9 cellular contexts compared by ENCODE assay signal in the genomic region with DNA sequence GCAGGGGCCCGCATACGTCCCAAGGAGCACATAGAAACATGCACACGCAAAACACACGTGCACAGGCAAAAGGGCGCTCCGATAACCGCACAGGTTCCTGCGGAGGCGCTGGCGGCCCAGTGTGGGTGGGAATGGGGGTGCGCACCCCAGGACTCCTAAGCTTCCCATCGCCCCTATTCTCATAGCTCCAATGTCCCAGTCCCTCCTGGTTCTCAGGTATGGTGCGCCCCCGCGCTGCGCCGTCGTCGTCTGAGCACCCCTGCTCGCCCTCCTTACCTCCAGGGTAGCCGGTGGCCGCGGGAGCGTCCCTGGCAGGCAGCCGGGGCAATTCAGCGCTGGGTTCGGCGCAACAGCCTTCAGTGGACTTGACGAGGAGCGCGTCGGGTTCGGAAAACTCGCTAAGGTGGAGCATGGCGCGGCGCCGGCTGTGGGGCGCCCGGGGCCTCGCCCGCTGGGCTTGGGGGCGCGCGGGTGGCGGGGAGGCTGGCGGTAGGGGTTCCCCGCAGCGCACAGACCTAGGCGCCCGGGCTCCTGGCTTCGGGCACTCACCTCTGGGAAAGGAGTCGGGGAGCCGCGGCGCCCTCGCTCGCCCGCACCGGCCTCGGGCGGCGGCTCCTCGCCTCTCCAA. TPM values are rescaled to one million over a fixed set of nuclear protein-coding genes. Genes with fewer than 3 reads are reported as not detected.
A peak's percentile ranks its signal among the peaks of the same experiment; 100 is the strongest.
DNase-seq lines count a peak whose midpoint lies in the region; ATAC-seq, FAIRE-seq and TF ChIP-seq lines count a peak whose summit lies in the region.
"Had no signal": no experiment of that assay in that cellular context is flagged by ENCODE, and none has a peak within 500 bp of the region (broad histone marks: within the 10 kb centered on the region; RNA-seq: fewer than 3 reads in every experiment).

No MANE protein-coding gene starts in this region.

- H3K27ac ChIP-seq in HepG2 (ENCODE audit: extremely low read length, insufficient read depth, low read length) = no peak overlapping the region
- H3K27ac ChIP-seq in upper lobe of left lung = no peak overlapping the region

- no TSS peak for BruUV-seq in HepG2 (replicated peaks; lab: Mats Ljungman, UMichigan)

- H4K20me1 ChIP-seq in HepG2 (ENCODE audit: insufficient read depth, low read length) = peaks cover 2% of the 10 kb centered on the region; the same call in 1 of the 2 replicates

- TF ChIP-seq RAD21 in HepG2 (CRISPR knock-in tag; IDR thresholded peaks at IDR 0.05) = no peak

- no peaks in the 10 kb centered on the region for H3K36me3 ChIP-seq in adipocyte (ENCODE audit: control insufficient read depth, insufficient read depth, low read length, severe bottlenecking)
- no peaks in the 10 kb centered on the region for H3K36me3 ChIP-seq in HepG2 (replicated peaks in 1 of 2; ENCODE audit: control insufficient read depth in 1 of 2, insufficient read depth in 2 of 2, low read length in 2 of 2)
- no peaks in the 10 kb centered on the region for H3K36me3 ChIP-seq in upper lobe of left lung

- H3K4me1 ChIP-seq in adipocyte (ENCODE audit: control insufficient read depth, insufficient read depth, low read length) (peaks cover 10% of the 10 kb centered on the region), HepG2 (ENCODE audit: insufficient read depth, low read length) (peaks cover 8% of the 10 kb centered on the region; the same call in 1 of the 2 replicates), upper lobe of left lung (peaks cover 14 to 31% (median 25%) of the 10 kb centered on the region in 4 donors)

- no peak for TF ChIP-seq EP300 in HepG2 (IDR thresholded peaks at IDR 0.05; ENCODE audit: low read depth in 2 of 2, low read length in 2 of 2)
- no peak for TF ChIP-seq EP300 in HepG2 (CRISPR knock-in tag; IDR thresholded peaks at IDR 0.05; ENCODE audit: borderline replicate concordance)
- no peak for TF ChIP-seq EP300 in upper lobe of left lung (IDR thresholded peaks at IDR 0.05)

- TF ChIP-seq POLR2A in HepG2 (IDR thresholded peaks at IDR 0.05; ENCODE audit: insufficient read depth in 1 of 2, low read depth in 2 of 2, low read length in 2 of 2) (no peak), upper lobe of left lung (IDR thresholded peaks at IDR 0.05) (no peak)

- POLR2A ChIA-PET in HepG2 (lab: Yijun Ruan, JAX) = interaction anchor here (1.5 kb wide), 1 partner anchor 80 kb away, joined by 3 read pairs; no protein-coding TSS in a partner anchor

- no peaks in the 10 kb centered on the region for H3K79me2 ChIP-seq in HepG2 (ENCODE audit: insufficient read depth, low read length)

- H3K9ac ChIP-seq in adipocyte (ENCODE audit: low read length) (no peak overlapping the region), HepG2 (ENCODE audit: insufficient read depth, low read depth, low read length) (no peak overlapping the region)

- CTCF ChIA-PET in HepG2 (lab: Yijun Ruan, JAX; ENCODE audit: low intra/inter-chr PET ratio, low total read pairs) = no interaction called here

- H3K27me3 ChIP-seq in adipocyte (replicated peaks; ENCODE audit: control insufficient read depth, insufficient read depth, low read length) (peaks cover 84% of the 10 kb centered on the region), HepG2 (ENCODE audit: control insufficient read depth in 1 of 2, insufficient read depth in 2 of 2, low read length in 2 of 2) (peaks cover 9 to 63% of the 10 kb centered on the region in 2 experiments; a peak in 4 of 5 replicates), upper lobe of left lung (peaks cover 0 to 54% (median 28%) of the 10 kb centered on the region in 4 donors)

- H2AFZ ChIP-seq in HepG2 (ENCODE audit: low read length) = no peak overlapping the region

- TF ChIP-seq CTCF in HepG2 (CRISPR knock-in tag; IDR thresholded peaks at IDR 0.05) = 0 out of 2 replicates have a peak, but pooled peaks have one; percentile 18
- TF ChIP-seq CTCF in upper lobe of left lung (IDR thresholded peaks at IDR 0.05) = no peak

- peak; percentile 2 for ATAC-seq in HG03442 (IDR thresholded peaks at IDR 0.05; ENCODE audit: unreplicated experiment)
- ATAC-seq in HepG2 = peak; percentile 36
- ATAC-seq in upper lobe of left lung (ENCODE audit: low FRiP score in 2 of 2) = no peak

- in situ Hi-C loops in G401 (cut with HindIII; ENCODE audit: low sequenced_read_pairs) (loop anchor here (5.0 kb wide), 1 partner anchor 56 kb away; no protein-coding TSS in a partner anchor), HepG2 (cut with HindIII; ENCODE audit: extremely low pct_ligation_motif_present, low pct_unique_long_range_greater_than_20kb) (no loop called here)

- H3K9me3 ChIP-seq in adipocyte (ENCODE audit: control insufficient read depth, low read length) (peaks cover 3% of the 10 kb centered on the region), HepG2 (ENCODE audit: low read length) (no peaks in the 10 kb centered on the region), upper lobe of left lung (peaks cover 0 to 4% (median 2%) of the 10 kb centered on the region in 4 donors)

- FAIRE-seq in HepG2 (lab: Jason Lieb, UNC) = no peak

- H3K4me2 ChIP-seq in HepG2 (ENCODE audit: low read depth, low read length) = peak overlapping the region; percentile 86

- DNase-seq in G401 (ENCODE audit: low spot score) (peak; percentile 21), adipocyte (ENCODE audit: low read depth) (peak; percentile 18), HepG2 (ENCODE audit: low spot score) (no peak), upper lobe of left lung (peak in 1 of 2 donors; percentile 87), COLO829 (ENCODE audit: low spot score) (no peak), DMS153 treated with DMSO at 0.1 percent for 48 hours (lab: John Stamatoyannopoulos, UW; ENCODE audit: unreplicated experiment) (no peak), SK-N-DZ (ENCODE audit: low spot score) (no peak)

- H3K4me3 ChIP-seq in adipocyte (ENCODE audit: low read length) (peak overlapping the region; percentile 76), HepG2 (replicated peaks in 1 of 3; ENCODE audit: insufficient read depth in 1 of 3, low read depth in 2 of 3, low read length in 3 of 3) (peak overlapping the region; percentile 42 to 66 (median 59)), upper lobe of left lung (peak overlapping the region; percentile 3 to 59 (median 46))

- 14% methylated on average over 37 of the region's 64 CpGs for WGBS in HepG2 (ENCODE audit: low lambda C conversion rate)
- 3 to 11% methylated on average over 11 to 53 of the region's 64 CpGs for WGBS in upper lobe of left lung, 2 donors

- intact Hi-C loops in HepG2 (cut with micrococcal nuclease; ENCODE audit: unreplicated experiment) = no loop called here

RNA-seq across cellular contexts. Expression of gene EGR4, which starts 0.3 kb away (rescaled TPM):
- total RNA-seq in G401 (2014; rRNA removed; shearing (Covaris generic)) = not detected in 2 replicates
- not detected in 2 replicates for total RNA-seq in HepG2 (2016; rRNA removed; fragmentation: Illumina TruSeq; extraction: Trizol)
- total RNA-seq in HepG2 (2016; cell fraction: cytosol; rRNA removed; fragmentation: Illumina TruSeq; extraction: Trizol; ENCODE audit: low read depth) = not detected in 2 replicates
- total RNA-seq in HepG2 (2016; cell fraction: insoluble cytoplasmic fraction; rRNA removed; fragmentation: Illumina TruSeq; extraction: Trizol) = 0.06 TPM in 1 of 2 replicates, not detected in the other
- not detected in 2 replicates for total RNA-seq in HepG2 (2016; cell fraction: membrane; rRNA removed; fragmentation: Illumina TruSeq; extraction: Trizol)
- total RNA-seq in HepG2 (2016; cell fraction: nucleus; rRNA removed; fragmentation: Illumina TruSeq; extraction: Trizol) = not detected in 2 replicates
- not detected in 2 replicates for polyA plus RNA-seq in HepG2 (2011; rRNA removed)
- 0.03 TPM in 1 of 2 replicates, not detected in the other for polyA plus RNA-seq in HepG2 (2011; cell fraction: cytosol; rRNA removed)
- 0.07 TPM in 1 of 2 replicates, not detected in the other for polyA plus RNA-seq in HepG2 (2011; cell fraction: nucleus; rRNA removed)
- not detected in 2 replicates for polyA plus RNA-seq in HepG2 (2012)
- not detected in 2 replicates for polyA plus RNA-seq in HepG2 (2016; cell fraction: cytosol; fragmentation: Illumina TruSeq; extraction: Trizol; ENCODE audit: low read depth)
- not detected in 2 replicates for polyA plus RNA-seq in HepG2 (2016; cell fraction: insoluble cytoplasmic fraction; fragmentation: Illumina TruSeq; extraction: Trizol; ENCODE audit: low read depth)
- not detected in 2 replicates for polyA plus RNA-seq in HepG2 (2016; cell fraction: membrane; fragmentation: Illumina TruSeq; extraction: Trizol; ENCODE audit: low read depth)
- not detected in 2 replicates for polyA plus RNA-seq in HepG2 (2016; cell fraction: nucleus; fragmentation: Illumina TruSeq; extraction: Trizol; ENCODE audit: insufficient read depth, low read depth)
- polyA minus RNA-seq in HepG2 (2011; rRNA and poly(A)+ RNA removed; ENCODE audit: low replicate concordance) = not detected in 2 replicates
- polyA minus RNA-seq in HepG2 (2011; cell fraction: cytosol; rRNA and poly(A)+ RNA removed) = not detected in 2 replicates
- 0.25 TPM in 1 of 2 replicates, not detected in the other for polyA minus RNA-seq in HepG2 (2011; cell fraction: nucleus; rRNA and poly(A)+ RNA removed)
- total RNA-seq in upper lobe of left lung = under 1 TPM in 1 of 6 donors, not detected in 5; 0.10 TPM
- polyA plus RNA-seq in SK-N-DZ (2014; cell fraction: cytosol; rRNA removed) = not detected in 2 replicates
- polyA plus RNA-seq in SK-N-DZ (2014; cell fraction: nucleus; rRNA removed) = not detected in 2 replicates
- total RNA-seq: HT1080 had no signal

RNA-seq across cellular contexts. Expression of gene FBXO41, which starts 8.7 kb away (rescaled TPM):
- total RNA-seq in G401 (2014; rRNA removed; shearing (Covaris generic)) = 3.6 and 11.1 TPM in 2 replicates
- total RNA-seq in HepG2 (2016; rRNA removed; fragmentation: Illumina TruSeq; extraction: Trizol) (3.0 and 4.2 TPM in 2 replicates), upper lobe of left lung (1 to 10 TPM; 1.5 to 9.4 (median 3.9) TPM)
- 1.2 TPM in 2 replicates for total RNA-seq in HepG2 (2016; cell fraction: cytosol; rRNA removed; fragmentation: Illumina TruSeq; extraction: Trizol; ENCODE audit: low read depth)
- 2.7 and 3.8 TPM in 2 replicates for total RNA-seq in HepG2 (2016; cell fraction: insoluble cytoplasmic fraction; rRNA removed; fragmentation: Illumina TruSeq; extraction: Trizol)
- 2.4 and 2.5 TPM in 2 replicates for total RNA-seq in HepG2 (2016; cell fraction: membrane; rRNA removed; fragmentation: Illumina TruSeq; extraction: Trizol)
- total RNA-seq in HepG2 (2016; cell fraction: nucleus; rRNA removed; fragmentation: Illumina TruSeq; extraction: Trizol) = 6.0 and 6.4 TPM in 2 replicates
- 10.3 and 11.1 TPM in 2 replicates for polyA plus RNA-seq in HepG2 (2011; rRNA removed)
- 5.7 and 7.4 TPM in 2 replicates for polyA plus RNA-seq in HepG2 (2011; cell fraction: cytosol; rRNA removed)
- polyA plus RNA-seq in HepG2 (2011; cell fraction: nucleus; rRNA removed) = 32.6 and 44.1 TPM in 2 replicates
- polyA plus RNA-seq in HepG2 (2012) = 8.1 and 9.8 TPM in 2 replicates
- 1.0 and 1.1 TPM in 2 replicates for polyA plus RNA-seq in HepG2 (2016; cell fraction: cytosol; fragmentation: Illumina TruSeq; extraction: Trizol; ENCODE audit: low read depth)
- 3.1 and 4.1 TPM in 2 replicates for polyA plus RNA-seq in HepG2 (2016; cell fraction: insoluble cytoplasmic fraction; fragmentation: Illumina TruSeq; extraction: Trizol; ENCODE audit: low read depth)
- polyA plus RNA-seq in HepG2 (2016; cell fraction: membrane; fragmentation: Illumina TruSeq; extraction: Trizol; ENCODE audit: low read depth) = 1.6 and 2.0 TPM in 2 replicates
- 20.4 and 21.9 TPM in 2 replicates for polyA plus RNA-seq in HepG2 (2016; cell fraction: nucleus; fragmentation: Illumina TruSeq; extraction: Trizol; ENCODE audit: insufficient read depth, low read depth)
- 12.4 and 15.2 TPM in 2 replicates for polyA minus RNA-seq in HepG2 (2011; rRNA and poly(A)+ RNA removed; ENCODE audit: low replicate concordance)
- polyA minus RNA-seq in HepG2 (2011; cell fraction: cytosol; rRNA and poly(A)+ RNA removed) = 5.4 and 6.2 TPM in 2 replicates
- polyA minus RNA-seq in HepG2 (2011; cell fraction: nucleus; rRNA and poly(A)+ RNA removed) = 14.7 and 16.5 TPM in 2 replicates
- polyA plus RNA-seq in SK-N-DZ (2014; cell fraction: cytosol; rRNA removed) = 4.9 and 6.4 TPM in 2 replicates
- polyA plus RNA-seq in SK-N-DZ (2014; cell fraction: nucleus; rRNA removed) = 18.1 and 35.2 TPM in 2 replicates

RNA-seq across cellular contexts. Expression of gene CCT7, which starts 58.9 kb away (rescaled TPM):
- total RNA-seq in G401 (2014; rRNA removed; shearing (Covaris generic)) = 797 and 982 TPM in 2 replicates
- total RNA-seq in HepG2 (2016; rRNA removed; fragmentation: Illumina TruSeq; extraction: Trizol) = 517 and 689 TPM in 2 replicates
- 83.8 and 91.7 TPM in 2 replicates for total RNA-seq in HepG2 (2016; cell fraction: cytosol; rRNA removed; fragmentation: Illumina TruSeq; extraction: Trizol; ENCODE audit: low read depth)
- 525 and 715 TPM in 2 replicates for total RNA-seq in HepG2 (2016; cell fraction: insoluble cytoplasmic fraction; rRNA removed; fragmentation: Illumina TruSeq; extraction: Trizol)
- total RNA-seq in HepG2 (2016; cell fraction: membrane; rRNA removed; fragmentation: Illumina TruSeq; extraction: Trizol) = 114 and 115 TPM in 2 replicates
- 196 and 212 TPM in 2 replicates for total RNA-seq in HepG2 (2016; cell fraction: nucleus; rRNA removed; fragmentation: Illumina TruSeq; extraction: Trizol)
- 326 and 347 TPM in 2 replicates for polyA plus RNA-seq in HepG2 (2011; rRNA removed)
- polyA plus RNA-seq in HepG2 (2011; cell fraction: cytosol; rRNA removed) = 421 and 439 TPM in 2 replicates
- polyA plus RNA-seq in HepG2 (2011; cell fraction: nucleus; rRNA removed) = 113 and 132 TPM in 2 replicates
- polyA plus RNA-seq in HepG2 (2012) = 497 and 591 TPM in 2 replicates
- 60.5 and 62.9 TPM in 2 replicates for polyA plus RNA-seq in HepG2 (2016; cell fraction: cytosol; fragmentation: Illumina TruSeq; extraction: Trizol; ENCODE audit: low read depth)
- polyA plus RNA-seq in HepG2 (2016; cell fraction: insoluble cytoplasmic fraction; fragmentation: Illumina TruSeq; extraction: Trizol; ENCODE audit: low read depth) = 605 and 611 TPM in 2 replicates
- 71.6 and 78.2 TPM in 2 replicates for polyA plus RNA-seq in HepG2 (2016; cell fraction: membrane; fragmentation: Illumina TruSeq; extraction: Trizol; ENCODE audit: low read depth)
- polyA plus RNA-seq in HepG2 (2016; cell fraction: nucleus; fragmentation: Illumina TruSeq; extraction: Trizol; ENCODE audit: insufficient read depth, low read depth) = 207 and 227 TPM in 2 replicates
- 594 and 852 TPM in 2 replicates for polyA minus RNA-seq in HepG2 (2011; rRNA and poly(A)+ RNA removed; ENCODE audit: low replicate concordance)
- polyA minus RNA-seq in HepG2 (2011; cell fraction: cytosol; rRNA and poly(A)+ RNA removed) = 197 and 217 TPM in 2 replicates
- polyA minus RNA-seq in HepG2 (2011; cell fraction: nucleus; rRNA and poly(A)+ RNA removed) = 138 and 184 TPM in 2 replicates
- 100 to 1,000 TPM in 5 of 6 donors, 10 to 100 TPM in 1; 70.2 to 183 (median 129) TPM for total RNA-seq in upper lobe of left lung
- 728 and 916 TPM in 2 replicates for polyA plus RNA-seq in SK-N-DZ (2014; cell fraction: cytosol; rRNA removed)
- polyA plus RNA-seq in SK-N-DZ (2014; cell fraction: nucleus; rRNA removed) = 240 and 336 TPM in 2 replicates

RNA-seq across cellular contexts. Expression of gene PRADC1, which starts 60.0 kb away (rescaled TPM):
- 21.9 and 33.7 TPM in 2 replicates for total RNA-seq in G401 (2014; rRNA removed; shearing (Covaris generic))
- total RNA-seq in HepG2 (2016; rRNA removed; fragmentation: Illumina TruSeq; extraction: Trizol) (30.0 and 37.2 TPM in 2 replicates), upper lobe of left lung (10 to 100 TPM in 5 of 6 donors, 1 to 10 TPM in 1; 6.7 to 21.6 (median 16.3) TPM)
- total RNA-seq in HepG2 (2016; cell fraction: cytosol; rRNA removed; fragmentation: Illumina TruSeq; extraction: Trizol; ENCODE audit: low read depth) = 141 and 145 TPM in 2 replicates
- total RNA-seq in HepG2 (2016; cell fraction: insoluble cytoplasmic fraction; rRNA removed; fragmentation: Illumina TruSeq; extraction: Trizol) = 25.4 and 37.6 TPM in 2 replicates
- 112 and 121 TPM in 2 replicates for total RNA-seq in HepG2 (2016; cell fraction: membrane; rRNA removed; fragmentation: Illumina TruSeq; extraction: Trizol)
- 16.8 TPM in 2 replicates for total RNA-seq in HepG2 (2016; cell fraction: nucleus; rRNA removed; fragmentation: Illumina TruSeq; extraction: Trizol)
- 11.6 and 12.1 TPM in 2 replicates for polyA plus RNA-seq in HepG2 (2011; rRNA removed)
- polyA plus RNA-seq in HepG2 (2011; cell fraction: cytosol; rRNA removed) = 10.0 and 15.9 TPM in 2 replicates
- polyA plus RNA-seq in HepG2 (2011; cell fraction: nucleus; rRNA removed) = 4.1 and 7.0 TPM in 2 replicates
- 5.7 and 8.8 TPM in 2 replicates for polyA plus RNA-seq in HepG2 (2012)
- 152 and 157 TPM in 2 replicates for polyA plus RNA-seq in HepG2 (2016; cell fraction: cytosol; fragmentation: Illumina TruSeq; extraction: Trizol; ENCODE audit: low read depth)
- 23.1 and 23.9 TPM in 2 replicates for polyA plus RNA-seq in HepG2 (2016; cell fraction: insoluble cytoplasmic fraction; fragmentation: Illumina TruSeq; extraction: Trizol; ENCODE audit: low read depth)
- 103 and 106 TPM in 2 replicates for polyA plus RNA-seq in HepG2 (2016; cell fraction: membrane; fragmentation: Illumina TruSeq; extraction: Trizol; ENCODE audit: low read depth)
- 23.7 and 26.7 TPM in 2 replicates for polyA plus RNA-seq in HepG2 (2016; cell fraction: nucleus; fragmentation: Illumina TruSeq; extraction: Trizol; ENCODE audit: insufficient read depth, low read depth)
- 19.5 and 55.8 TPM in 2 replicates for polyA minus RNA-seq in HepG2 (2011; rRNA and poly(A)+ RNA removed; ENCODE audit: low replicate concordance)
- polyA minus RNA-seq in HepG2 (2011; cell fraction: cytosol; rRNA and poly(A)+ RNA removed) = 2.7 and 5.5 TPM in 2 replicates
- polyA minus RNA-seq in HepG2 (2011; cell fraction: nucleus; rRNA and poly(A)+ RNA removed) = 2.2 and 3.3 TPM in 2 replicates
- polyA plus RNA-seq in SK-N-DZ (2014; cell fraction: cytosol; rRNA removed) = 40.5 and 45.2 TPM in 2 replicates
- polyA plus RNA-seq in SK-N-DZ (2014; cell fraction: nucleus; rRNA removed) = 33.6 and 43.1 TPM in 2 replicates

Comparison
In these comparisons a context has a peak if more than half of its experiments do, and no peak if none do; other contexts are left out.
1. DNase-seq: peak in G401 (single experiment) and adipocyte (single experiment); none in HepG2 (single experiment), COLO829 (single experiment), DMS153 treated with DMSO at 0.1 percent for 48 hours (single experiment) and SK-N-DZ (single experiment).
2. ATAC-seq: peak in HG03442 (single experiment) and HepG2 (single experiment); none in upper lobe of left lung (0 of 2).
3. Peak in every context shown above with its lines, with median percentiles within 50 percentile points of each other: H3K4me3 ChIP-seq.